ENCODE assay signal across 23 cellular contexts in the genomic region with DNA sequence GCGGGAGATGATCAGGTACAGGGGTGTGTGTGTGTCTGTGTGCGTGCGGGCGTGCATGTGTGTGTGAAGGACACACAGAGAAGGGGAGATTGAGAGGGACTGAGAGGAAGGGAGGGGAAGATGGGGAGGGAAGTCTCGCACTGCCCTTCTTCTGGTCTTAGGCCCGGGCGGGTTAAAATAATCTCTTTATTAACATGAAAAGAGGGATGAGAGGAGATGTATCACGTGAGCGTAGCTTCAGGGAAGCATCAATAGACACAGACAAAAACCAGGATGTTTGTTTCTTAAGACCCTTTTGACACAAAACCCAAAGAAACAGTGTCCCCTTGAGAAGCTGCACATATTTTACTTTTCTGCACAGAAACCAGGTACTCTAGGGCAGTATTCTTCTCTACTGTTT.
"Had no signal": no experiment of that assay in that cellular context is flagged by ENCODE, and none has a peak within 500 bp of the region (broad histone marks: within the 10 kb centered on the region; RNA-seq: fewer than 3 reads in every experiment).

No MANE protein-coding gene starts in this region.

- ATAC-seq: activated CD4-positive, alpha-beta T cell treated with anti-CD3 and anti-CD28 coated beads for 36 hours; activated CD8-positive, alpha-beta T cell treated with anti-CD3 and anti-CD28 coated beads for 36 hours had no signal

- H3K4me1 ChIP-seq: Peyer's patch, SJCRH30 had no signal

- DNase-seq: activated CD4-positive, alpha-beta T cell treated with anti-CD3 and anti-CD28 coated beads for 36 hours; activated CD8-positive, alpha-beta memory T cell treated with anti-CD3 and anti-CD28 coated beads, Interleukin-2, amount 50 U/mL, for 48 hours; activated CD8-positive, alpha-beta T cell treated with anti-CD3 and anti-CD28 coated beads for 36 hours; activated effector memory CD4-positive, alpha-beta T cell treated with Interleukin-2 at 50 U/mL for 16 hours; activated naive CD4-positive, alpha-beta T cell; activated T-cell treated with anti-CD3 and anti-CD28 coated beads, Interleukin-2, amount 50 U/mL, for 24 hours; aorta; central memory CD4-positive, alpha-beta T cell; NCI-H1092; NCI-H1417; NCI-H1930; NCI-H446; NCI-H524; Right ventricle myocardium superior; SJCRH30; SK-N-SH; T-helper 1 cell had no signal

- H3K9me3 ChIP-seq: Peyer's patch, SJCRH30, SK-N-SH had no signal

- H3K27ac ChIP-seq: KMS-11, Peyer's patch, RWPE1, SJCRH30, VCaP had no signal

- H3K4me3 Mint-ChIP-seq: activated CD4-positive, alpha-beta T cell treated with anti-CD3 and anti-CD28 coated beads for 36 hours; activated CD8-positive, alpha-beta T cell treated with anti-CD3 and anti-CD28 coated beads for 36 hours; activated naive CD4-positive, alpha-beta T cell treated with anti-CD3 and anti-CD28 coated beads, Interleukin-2, amount 50 U/mL, for 24 hours; activated T-cell treated with anti-CD3 and anti-CD28 coated beads, Interleukin-2, amount 50 U/mL, for 24 hours; activated T-helper 1 cell treated with anti-CD3 and anti-CD28 coated beads, Interleukin-12 subunit alpha, Interleukin-12 subunit beta, Interleukin-2, Interleukin-4 antibody, amounts not matched to agents 30 ng/mL and 10 ng/mL and 1 ng/mL, durations not matched to agents 14 hours and 24 hours and 36 hours had no signal

- H3K27ac Mint-ChIP-seq: activated CD4-positive, alpha-beta T cell treated with anti-CD3 and anti-CD28 coated beads for 36 hours; activated CD8-positive, alpha-beta T cell treated with anti-CD3 and anti-CD28 coated beads for 36 hours; activated naive CD4-positive, alpha-beta T cell treated with anti-CD3 and anti-CD28 coated beads, Interleukin-2, amount 50 U/mL, for 24 hours; activated T-cell treated with anti-CD3 and anti-CD28 coated beads, Interleukin-2, amount 50 U/mL, for 24 hours; activated T-helper 1 cell treated with anti-CD3 and anti-CD28 coated beads, Interleukin-12 subunit alpha, Interleukin-12 subunit beta, Interleukin-2, Interleukin-4 antibody, amounts not matched to agents 30 ng/mL and 10 ng/mL and 1 ng/mL, durations not matched to agents 14 hours and 24 hours and 36 hours had no signal

- H3K27me3 ChIP-seq: Peyer's patch had no signal

- H3K4me1 Mint-ChIP-seq: activated CD4-positive, alpha-beta T cell treated with anti-CD3 and anti-CD28 coated beads for 36 hours; activated naive CD4-positive, alpha-beta T cell treated with anti-CD3 and anti-CD28 coated beads, Interleukin-2, amount 50 U/mL, for 24 hours had no signal

- H3K36me3 ChIP-seq: Peyer's patch, SJCRH30 had no signal

- H3K4me3 ChIP-seq: Peyer's patch, SJCRH30 had no signal

- H3K27me3 Mint-ChIP-seq: activated CD4-positive, alpha-beta T cell treated with anti-CD3 and anti-CD28 coated beads for 36 hours; activated T-cell treated with anti-CD3 and anti-CD28 coated beads, Interleukin-2, amount 50 U/mL, for 24 hours had no signal
